In genomic region chr20:53579266-53579580, GRCh38 we compare ENCODE assay signal across 8 cellular contexts. TPM values are rescaled to one million over a fixed set of nuclear protein-coding genes. Genes with fewer than 3 reads are reported as not detected.
A peak's percentile ranks its signal among the peaks of the same experiment; 100 is the strongest.
DNase-seq lines count a peak whose midpoint lies in the region; TF ChIP-seq lines count a peak whose summit lies in the region.

No MANE protein-coding gene starts in this region.

- peak overlapping the region; percentile 79 for H3K27ac Mint-ChIP-seq in T-helper 2 cell treated with Interferon-gamma antibody and Interleukin-4, amounts not matched to agents 5 μg/mL and 100 μg/mL, for 36 hours
- H3K27ac Mint-ChIP-seq in activated naive CD8-positive, alpha-beta T cell treated with anti-CD3 and anti-CD28 coated beads for 36 hours = peak overlapping the region; percentile 98

- H3K4me1 Mint-ChIP-seq in T-helper 2 cell treated with Interferon-gamma antibody and Interleukin-4, amounts not matched to agents 5 μg/mL and 100 μg/mL, for 36 hours (ENCODE audit: low read depth) = peaks cover 70% of the 10 kb centered on the region
- H3K4me1 Mint-ChIP-seq in activated naive CD8-positive, alpha-beta T cell treated with anti-CD3 and anti-CD28 coated beads for 36 hours = peaks cover 83% of the 10 kb centered on the region

- no peaks in the 10 kb centered on the region for H3K27me3 ChIP-seq in liver (ENCODE audit: control insufficient read depth in 4 of 4, insufficient read depth in 4 of 4, low read length in 3 of 4)

- no peaks in the 10 kb centered on the region for H3K9me3 ChIP-seq in liver (ENCODE audit: control insufficient read depth in 4 of 4, low read length in 3 of 4)

- TF ChIP-seq CTCF in liver (IDR thresholded peaks at IDR 0.05; ENCODE audit: low read depth, low read length, missing input control) = no peak

- H3K4me1 ChIP-seq in liver (ENCODE audit: control insufficient read depth in 4 of 4, insufficient read depth in 4 of 4, low read length in 3 of 4) = peaks cover 7 to 38% (median 22%) of the 10 kb centered on the region in 4 donors

- H3K27ac ChIP-seq in liver (ENCODE audit: low read depth in 1 of 2, low read length in 2 of 2) (peak overlapping the region; percentile 84 to 86), substantia nigra (ENCODE audit: low read depth, low read length, poor library complexity, severe bottlenecking) (peak overlapping the region; percentile 40)

- WGBS in liver = 7% methylated on average over 2 of the region's 2 CpGs

- H3K36me3 ChIP-seq in liver (ENCODE audit: control insufficient read depth in 4 of 4, insufficient read depth in 3 of 4, low read depth in 1 of 4, low read length in 3 of 4) = peaks cover 28 to 43% (median 38%) of the 10 kb centered on the region in 4 donors

- no peak for TF ChIP-seq RAD21 in liver (IDR thresholded peaks at IDR 0.05)

- no peak overlapping the region for H3K4me3 ChIP-seq in liver (ENCODE audit: low read depth in 1 of 3, low read length in 3 of 3)

- H3K27me3 Mint-ChIP-seq in T-helper 2 cell treated with Interferon-gamma antibody and Interleukin-4, amounts not matched to agents 5 μg/mL and 100 μg/mL, for 36 hours (ENCODE audit: low read depth) = no peaks in the 10 kb centered on the region
- H3K27me3 Mint-ChIP-seq in activated naive CD8-positive, alpha-beta T cell treated with anti-CD3 and anti-CD28 coated beads for 36 hours = no peaks in the 10 kb centered on the region

- H3K9ac ChIP-seq in liver (ENCODE audit: low read depth in 1 of 2, low read length in 2 of 2) = peak overlapping the region; percentile 13 to 62

- no peak for DNase-seq in T-helper 2 cell treated with Interferon-gamma antibody and Interleukin-4, amounts not matched to agents 5 μg/mL and 100 μg/mL, for 36 hours (ENCODE audit: low spot score)
- no peak for DNase-seq in T-helper 2 cell
- DNase-seq in activated naive CD8-positive, alpha-beta T cell treated with anti-CD3 and anti-CD28 coated beads for 36 hours = no peak
- no peak for DNase-seq in substantia nigra (lab: John Stamatoyannopoulos, UW)
- DNase-seq in activated effector memory CD4-positive, alpha-beta T cell treated with Interleukin-2 at 50 U/mL for 16 hours = no peak
- DNase-seq in SKM-1 treated with dmso at 0.1 percent for 144 hours (lab: John Stamatoyannopoulos, UW; ENCODE audit: unreplicated experiment) = no peak
- DNase-seq in NCI-H1105 treated with DMSO at 0.1 percent for 48 hours (lab: John Stamatoyannopoulos, UW) = no peak

- H3K36me3 Mint-ChIP-seq in T-helper 2 cell treated with Interferon-gamma antibody and Interleukin-4, amounts not matched to agents 5 μg/mL and 100 μg/mL, for 36 hours (ENCODE audit: low read depth) = peaks cover 81% of the 10 kb centered on the region
- H3K36me3 Mint-ChIP-seq in activated naive CD8-positive, alpha-beta T cell treated with anti-CD3 and anti-CD28 coated beads for 36 hours = peaks cover 81% of the 10 kb centered on the region

- peak overlapping the region; percentile 84 for H3K4me3 Mint-ChIP-seq in T-helper 2 cell treated with Interferon-gamma antibody and Interleukin-4, amounts not matched to agents 5 μg/mL and 100 μg/mL, for 36 hours
- peak overlapping the region; percentile 90 for H3K4me3 Mint-ChIP-seq in activated naive CD8-positive, alpha-beta T cell treated with anti-CD3 and anti-CD28 coated beads for 36 hours

- no peaks in the 10 kb centered on the region for H3K9me3 Mint-ChIP-seq in T-helper 2 cell treated with Interferon-gamma antibody and Interleukin-4, amounts not matched to agents 5 μg/mL and 100 μg/mL, for 36 hours
- no peaks in the 10 kb centered on the region for H3K9me3 Mint-ChIP-seq in activated naive CD8-positive, alpha-beta T cell treated with anti-CD3 and anti-CD28 coated beads for 36 hours

TF ChIP-seq in liver, 16 proteins besides CTCF, POLR2A, EP300 and RAD21:
- TF ChIP-seq HNF4G (IDR thresholded peaks at IDR 0.05) (no peak), SP1 (IDR thresholded peaks at IDR 0.05) (no peak), FOXA1 (IDR thresholded peaks at IDR 0.05) (no peak), FOXA2 (IDR thresholded peaks at IDR 0.05) (no peak), HNF4A (conservative IDR thresholded peaks at IDR 0.05) (no peak), TAF1 (conservative IDR thresholded peaks at IDR 0.05) (peak; percentile 21), NR2F2 (IDR thresholded peaks at IDR 0.05) (no peak)

RNA-seq across cellular contexts. Expression of gene ZNF217, which starts 14.4 kb away (rescaled TPM):
- total RNA-seq in activated naive CD8-positive, alpha-beta T cell treated with anti-CD3 and anti-CD28 coated beads for 36 hours = 10 to 100 TPM; 55.6 to 59.0 TPM
- total RNA-seq in liver = 10 to 100 TPM; 14.9 to 16.3 TPM
- polyA plus RNA-seq in liver = 1 to 10 TPM; 4.2 to 7.6 TPM
